In genomic region chr6:39933669-39934059, GRCh38 we compare ENCODE assay signal across 8 cellular contexts. TPM values are rescaled to one million over a fixed set of nuclear protein-coding genes. Genes with fewer than 3 reads are reported as not detected.
DNase-seq lines count a peak whose midpoint lies in the region; ATAC-seq and TF ChIP-seq lines count a peak whose summit lies in the region.

No MANE protein-coding gene starts in this region.

- peak overlapping the region; percentile 78 to 88 for H3K18ac ChIP-seq in mesenchymal stem cell (ENCODE audit: low read depth in 1 of 2, low read length in 2 of 2)

- H3K36me3 ChIP-seq in mesenchymal stem cell (ENCODE audit: control insufficient read depth in 1 of 2, insufficient read depth in 2 of 2, low read depth in 1 of 2, low read length in 2 of 2) (peaks cover 0 to 7% of the 10 kb centered on the region in 2 experiments), PC-9 (ENCODE audit: low read depth) (no peaks in the 10 kb centered on the region)

- H2BK5ac ChIP-seq in mesenchymal stem cell (ENCODE audit: low read depth, low read length, poor library complexity, severe bottlenecking), result peak overlapping the region; percentile 35

- peak overlapping the region; percentile 86 for H2BK15ac ChIP-seq in mesenchymal stem cell (ENCODE audit: low read depth, poor library complexity, severe bottlenecking)

- H3K4me2 ChIP-seq in mesenchymal stem cell (ENCODE audit: low read length, poor library complexity, severe bottlenecking) (peak overlapping the region; percentile 91), PC-9 (no peak overlapping the region)

- H3K79me1 ChIP-seq in mesenchymal stem cell (replicated peaks; ENCODE audit: low read length, poor library complexity, severe bottlenecking), result peaks cover 23% of the 10 kb centered on the region

- H2BK12ac ChIP-seq in mesenchymal stem cell (ENCODE audit: low read length in 2 of 2), result no peak overlapping the region

- H3K27ac ChIP-seq in mesenchymal stem cell (ENCODE audit: low read length, poor library complexity, severe bottlenecking) (no peak overlapping the region), PC-9 (no peak overlapping the region)

- H2AFZ ChIP-seq in mesenchymal stem cell (ENCODE audit: low read depth, low read length) (peak overlapping the region; percentile 85), PC-9 (no peak overlapping the region)

- no peaks in the 10 kb centered on the region for H3F3A ChIP-seq in PC-9 (ENCODE audit: insufficient read depth, low read depth)

- H3K9me2 ChIP-seq in PC-9 (ENCODE audit: insufficient read depth), result no peaks in the 10 kb centered on the region

- H3K27me3 ChIP-seq in mesenchymal stem cell (ENCODE audit: control insufficient read depth in 1 of 2, insufficient read depth in 1 of 2, low read length in 2 of 2), result no peaks in the 10 kb centered on the region
- H3K27me3 ChIP-seq in PC-9 (ENCODE audit: insufficient read depth, low read depth), result peaks cover 39% of the 10 kb centered on the region

- no peaks in the 10 kb centered on the region for H3K79me2 ChIP-seq in PC-9 (ENCODE audit: low read depth)

- WGBS in mesenchymal stem cell, result 25% methylated on average over 5 of the region's 5 CpGs

- no peaks in the 10 kb centered on the region for H4K20me1 ChIP-seq in PC-9 (ENCODE audit: insufficient read depth)

- H3K4me1 ChIP-seq in mesenchymal stem cell (ENCODE audit: control insufficient read depth, insufficient read depth, low read depth, low read length) (peaks cover 8% of the 10 kb centered on the region), PC-9 (replicated peaks; ENCODE audit: insufficient read depth) (no peaks in the 10 kb centered on the region)

- H3K23ac ChIP-seq in mesenchymal stem cell (ENCODE audit: low read length in 2 of 2), result no peak overlapping the region

- POLR2A ChIA-PET in PC-9 (lab: Charles Lee; ENCODE audit: unreplicated experiment), result no interaction called here

- H3K4me3 ChIP-seq in mesenchymal stem cell (ENCODE audit: insufficient read depth in 1 of 2, low read depth in 1 of 2, low read length in 2 of 2) (peak overlapping the region; percentile 87 to 88), PC-9 (no peak overlapping the region)

- no peaks in the 10 kb centered on the region for H3K36me3 Mint-ChIP-seq in activated CD8-positive, alpha-beta memory T cell treated with anti-CD3 and anti-CD28 coated beads, Interleukin-2, amount 10 ng/mL, durations not matched to agents 7 days and 5 days
- H3K36me3 Mint-ChIP-seq in type B pancreatic cell, result peaks cover 5% of the 10 kb centered on the region

- no peak overlapping the region for H2BK120ac ChIP-seq in mesenchymal stem cell (ENCODE audit: low read depth, low read length)

- H3K4me3 Mint-ChIP-seq in activated CD8-positive, alpha-beta memory T cell treated with anti-CD3 and anti-CD28 coated beads, Interleukin-2, amount 10 ng/mL, durations not matched to agents 7 days and 5 days, result peak overlapping the region; percentile 42
- peak overlapping the region; percentile 96 for H3K4me3 Mint-ChIP-seq in type B pancreatic cell

- H3K4ac ChIP-seq in mesenchymal stem cell (ENCODE audit: low read depth in 1 of 2, low read length in 2 of 2), result peak overlapping the region in 1 of 2 experiments; percentile 68

- H3K9me3 ChIP-seq in mesenchymal stem cell (ENCODE audit: control insufficient read depth, low read length), result no peaks in the 10 kb centered on the region
- no peaks in the 10 kb centered on the region for H3K9me3 ChIP-seq in PC-9 (ENCODE audit: insufficient read depth, low read depth)

- no TSS peak for BruUV-seq in PC-9 (replicated peaks; lab: Mats Ljungman, UMichigan)

- H3K9ac ChIP-seq in mesenchymal stem cell (ENCODE audit: low read length), result peak overlapping the region; percentile 89

- no peak overlapping the region for H4K8ac ChIP-seq in mesenchymal stem cell (ENCODE audit: low read length)

- no peak overlapping the region for H3K27ac Mint-ChIP-seq in activated CD8-positive, alpha-beta memory T cell treated with anti-CD3 and anti-CD28 coated beads, Interleukin-2, amount 10 ng/mL, durations not matched to agents 7 days and 5 days
- H3K27ac Mint-ChIP-seq in type B pancreatic cell, result peak overlapping the region; percentile 20

- H3K14ac ChIP-seq in mesenchymal stem cell (ENCODE audit: low read length in 2 of 2), result peak overlapping the region in 1 of 2 experiments; percentile 53

- DNase-seq in activated CD8-positive, alpha-beta memory T cell treated with anti-CD3 and anti-CD28 coated beads, Interleukin-2, amount 10 ng/mL, durations not matched to agents 7 days and 5 days, result no peak
- DNase-seq in activated CD8-positive, alpha-beta memory T cell treated with anti-CD3 and anti-CD28 coated beads, Interleukin-2, amount 50 U/mL, for 4 hours, result no peak
- peak; percentile 19 for DNase-seq in cerebellum (ENCODE audit: low spot score)
- no peak for DNase-seq in mesenchymal stem cell
- no peak for DNase-seq in type B pancreatic cell (ENCODE audit: extremely low spot score, unreplicated experiment)
- DNase-seq in AML-193 (lab: John Stamatoyannopoulos, UW), result no peak
- no peak for DNase-seq in PC-9
- DNase-seq in CD1c-positive myeloid dendritic cell (ENCODE audit: extremely low spot score), result no peak

- no peak for ATAC-seq in activated CD8-positive, alpha-beta memory T cell treated with anti-CD3 and anti-CD28 coated beads, Interleukin-2, amount 10 ng/mL, durations not matched to agents 7 days and 5 days

- intact Hi-C loops in PC-9 (cut with micrococcal nuclease; ENCODE audit: unreplicated experiment), result no loop called here

- no peaks in the 10 kb centered on the region for H3K9me3 Mint-ChIP-seq in activated CD8-positive, alpha-beta memory T cell treated with anti-CD3 and anti-CD28 coated beads, Interleukin-2, amount 10 ng/mL, durations not matched to agents 7 days and 5 days (ENCODE audit: low read depth)
- H3K9me3 Mint-ChIP-seq in type B pancreatic cell, result no peaks in the 10 kb centered on the region

- H2AK5ac ChIP-seq in mesenchymal stem cell (ENCODE audit: low read length, severe bottlenecking), result no peak overlapping the region

- no peaks in the 10 kb centered on the region for H3K4me1 Mint-ChIP-seq in activated CD8-positive, alpha-beta memory T cell treated with anti-CD3 and anti-CD28 coated beads, Interleukin-2, amount 10 ng/mL, durations not matched to agents 7 days and 5 days
- peaks cover 39% of the 10 kb centered on the region for H3K4me1 Mint-ChIP-seq in type B pancreatic cell (ENCODE audit: unreplicated experiment)

- CTCF ChIA-PET in activated CD8-positive, alpha-beta memory T cell treated with anti-CD3 and anti-CD28 coated beads, Interleukin-2, amount 10 ng/mL, durations not matched to agents 7 days and 5 days (lab: Charles Lee), result no interaction called here
- CTCF ChIA-PET in PC-9 (lab: Charles Lee), result no interaction called here

- no peak overlapping the region for H4K91ac ChIP-seq in mesenchymal stem cell (ENCODE audit: low read length)

- no peak for TF ChIP-seq CTCF in type B pancreatic cell (conservative IDR thresholded peaks at IDR 0.05)
- no peak for TF ChIP-seq CTCF in PC-9 (conservative IDR thresholded peaks at IDR 0.05)

- H3K27me3 Mint-ChIP-seq in activated CD8-positive, alpha-beta memory T cell treated with anti-CD3 and anti-CD28 coated beads, Interleukin-2, amount 10 ng/mL, durations not matched to agents 7 days and 5 days, result peaks cover 17% of the 10 kb centered on the region
- H3K27me3 Mint-ChIP-seq in type B pancreatic cell, result peaks cover 3% of the 10 kb centered on the region

RNA-seq across cellular contexts. Expression of gene MOCS1, which starts 0.6 kb away (rescaled TPM):
- total RNA-seq in activated CD8-positive, alpha-beta memory T cell treated with anti-CD3 and anti-CD28 coated beads, Interleukin-2, amount 10 ng/mL, durations not matched to agents 7 days and 5 days, result under 1 TPM in 1 of 2 experiments, not detected in 1; 0.30 TPM
- total RNA-seq in cerebellum (7.2 TPM), type B pancreatic cell (ENCODE audit: low replicate concordance) (5.7 and 15.6 TPM in 2 replicates), PC-9 (2021) (not detected in 2 replicates)
- 10.7 TPM for polyA plus RNA-seq in mesenchymal stem cell (2013, experiment 1 of 2)
- 10.4 TPM for polyA plus RNA-seq in mesenchymal stem cell (2013, experiment 2 of 2)
